1 cellular context compared by ENCODE assay signal in genomic region chr6:26075063-26075717, GRCh38.
TF ChIP-seq lines count a peak whose summit lies in the region.

No MANE protein-coding gene starts in this region.

TF ChIP-seq in HepG2, 621 proteins besides CTCF, POLR2A, EP300 and RAD21 (continued from another document and continues in another):
- no peak for TF ChIP-seq STAT6 (CRISPR knock-in tag; IDR thresholded peaks at IDR 0.05; ENCODE audit: borderline replicate concordance)
- TF ChIP-seq HMGXB3 (CRISPR knock-in tag; IDR thresholded peaks at IDR 0.05; ENCODE audit: borderline replicate concordance): no peak
- no peak for TF ChIP-seq JDP2 (CRISPR knock-in tag; IDR thresholded peaks at IDR 0.05; ENCODE audit: borderline replicate concordance)
- TF ChIP-seq HDAC6 (IDR thresholded peaks at IDR 0.05; ENCODE audit: low read depth, low read length): no peak
- no peak for TF ChIP-seq CENPBD1 (CRISPR knock-in tag; IDR thresholded peaks at IDR 0.05; ENCODE audit: borderline replicate concordance, low read depth)
- no peak for TF ChIP-seq TAF15 (IDR thresholded peaks at IDR 0.05; ENCODE audit: low read depth, low read length, poor library complexity, severe bottlenecking)
- no peak for TF ChIP-seq YY1 (IDR thresholded peaks at IDR 0.05; ENCODE audit: insufficient read depth, insufficient replicate concordance, low read depth, low read length)
- no peak for TF ChIP-seq ZNF609 (CRISPR knock-in tag; IDR thresholded peaks at IDR 0.05; ENCODE audit: borderline replicate concordance)
- TF ChIP-seq ZBTB20 (CRISPR knock-in tag; IDR thresholded peaks at IDR 0.05; ENCODE audit: borderline replicate concordance, low read depth): peak; percentile 91; the same call in 1 of the 2 replicates
- TF ChIP-seq SALL1 (CRISPR knock-in tag; IDR thresholded peaks at IDR 0.05): peak; percentile 50; the same call in 1 of the 2 replicates
- TF ChIP-seq HNF1B (CRISPR knock-in tag; IDR thresholded peaks at IDR 0.05): peak; percentile 24; the same call in 1 of the 2 replicates
- no peak for TF ChIP-seq AFF4 (CRISPR knock-in tag; IDR thresholded peaks at IDR 0.05)
- TF ChIP-seq NFIB (CRISPR knock-in tag; IDR thresholded peaks at IDR 0.05; ENCODE audit: borderline replicate concordance): no peak
- TF ChIP-seq ZBTB21 (CRISPR knock-in tag; IDR thresholded peaks at IDR 0.05): no peak
- TF ChIP-seq ZNF619 (CRISPR knock-in tag; IDR thresholded peaks at IDR 0.05): no peak
- TF ChIP-seq NR2C2 (CRISPR knock-in tag; IDR thresholded peaks at IDR 0.05; ENCODE audit: borderline replicate concordance): peak; percentile 37; the same call in 1 of the 2 replicates
- no peak for TF ChIP-seq SIX4 (CRISPR knock-in tag; IDR thresholded peaks at IDR 0.05)
- TF ChIP-seq GATAD2A (CRISPR knock-in tag; IDR thresholded peaks at IDR 0.05): peak; percentile 37; the same call in 1 of the 2 replicates
- TF ChIP-seq CHCHD3 (CRISPR knock-in tag; IDR thresholded peaks at IDR 0.05): no peak
- peak; percentile 38; the same call in 1 of the 2 replicates for TF ChIP-seq PPARG (CRISPR knock-in tag; conservative IDR thresholded peaks at IDR 0.05)
- no peak for TF ChIP-seq ZNF616 (CRISPR knock-in tag; IDR thresholded peaks at IDR 0.05; ENCODE audit: low read depth)
- no peak for TF ChIP-seq ZNF607 (CRISPR knock-in tag; IDR thresholded peaks at IDR 0.05; ENCODE audit: borderline replicate concordance)
- TF ChIP-seq ZNF292 (CRISPR knock-in tag; IDR thresholded peaks at IDR 0.05; ENCODE audit: borderline replicate concordance, low read depth): no peak
- peak in 1 of 2 experiments; percentile 59; a peak in 1 of 4 replicates for TF ChIP-seq NR2F1 (CRISPR knock-in tag; IDR thresholded peaks at IDR 0.05)
- TF ChIP-seq DDIT3 (CRISPR knock-in tag; IDR thresholded peaks at IDR 0.05): no peak
- no peak for TF ChIP-seq HNF1A (IDR thresholded peaks at IDR 0.05; ENCODE audit: low read depth)
- no peak for TF ChIP-seq HNF1A (CRISPR knock-in tag; IDR thresholded peaks at IDR 0.05; ENCODE audit: borderline replicate concordance)
- TF ChIP-seq ZBTB7B (CRISPR knock-in tag; IDR thresholded peaks at IDR 0.05): peak; percentile 86; the same call in 1 of the 2 replicates
- no peak for TF ChIP-seq ZBTB33 (CRISPR knock-in tag; IDR thresholded peaks at IDR 0.05)
